In genomic region chr9:84371737-84372136, GRCh38 we compare ENCODE assay signal across 11 cellular contexts. TPM values are rescaled to one million over a fixed set of nuclear protein-coding genes. Genes with fewer than 3 reads are reported as not detected.
DNase-seq lines count a peak whose midpoint lies in the region; ATAC-seq and TF ChIP-seq lines count a peak whose summit lies in the region.
"Had no signal": no experiment of that assay in that cellular context is flagged by ENCODE, and none has a peak within 500 bp of the region (broad histone marks: within the 10 kb centered on the region; RNA-seq: fewer than 3 reads in every experiment).

No MANE protein-coding gene starts in this region.

- peak overlapping the region; percentile 63 for H3K27ac ChIP-seq in ACC112 (ENCODE audit: low read depth, low read length)
- no peak overlapping the region for H3K27ac ChIP-seq in esophagus squamous epithelium
- H3K27ac ChIP-seq: Peyer's patch had no signal

- H3K4me1 ChIP-seq in ACC112 (ENCODE audit: control insufficient read depth, insufficient read depth, low read length, unreplicated experiment) = peaks cover 14% of the 10 kb centered on the region
- H3K4me1 ChIP-seq in esophagus squamous epithelium = peaks cover 0 to 3% (median 0%) of the 10 kb centered on the region in 3 donors
- H3K4me1 ChIP-seq: Peyer's patch had no signal

- in situ Hi-C loops in KBM-7 (cut with MboI; ENCODE audit: low pct_unique_long_range_greater_than_20kb, low sequenced_read_pairs) = no loop called here

- TF ChIP-seq POLR2A in esophagus squamous epithelium (IDR thresholded peaks at IDR 0.05) = no peak

- 40 to 50% methylated on average over 2 of the region's 2 CpGs for WGBS in esophagus squamous epithelium, 2 donors

- no peaks in the 10 kb centered on the region for H3K9me3 ChIP-seq in esophagus squamous epithelium
- H3K9me3 ChIP-seq: Peyer's patch had no signal

- H3K27me3 ChIP-seq in ACC112 (ENCODE audit: insufficient read depth, low read length) (no peaks in the 10 kb centered on the region), esophagus squamous epithelium (peaks cover 0 to 6% (median 0%) of the 10 kb centered on the region in 4 donors)
- H3K27me3 ChIP-seq: Peyer's patch had no signal

- H3K4me3 ChIP-seq in ACC112 (ENCODE audit: low read depth, low read length) = no peak overlapping the region
- no peak overlapping the region for H3K4me3 ChIP-seq in esophagus squamous epithelium
- H3K4me3 ChIP-seq: Peyer's patch had no signal

- H3K36me3 ChIP-seq in ACC112 (ENCODE audit: insufficient read depth, low read length) = no peaks in the 10 kb centered on the region
- no peaks in the 10 kb centered on the region for H3K36me3 ChIP-seq in esophagus squamous epithelium
- H3K36me3 ChIP-seq: Peyer's patch had no signal

- H3K79me2 ChIP-seq in ACC112 (ENCODE audit: control insufficient read depth, insufficient read depth, low read length, unreplicated experiment) = no peaks in the 10 kb centered on the region

- DNase-seq in KBM-7 (peak; percentile 28), astrocyte of the hippocampus (ENCODE audit: low read depth, low spot score) (peak; percentile 73), left lobe of liver (ENCODE audit: low spot score) (peak; percentile 62), esophagus squamous epithelium (lab: John Stamatoyannopoulos, UW) (no peak)
- DNase-seq: activated CD8-positive, alpha-beta memory T cell treated with anti-CD3 and anti-CD28 coated beads for 24 hours; Peyer's patch had no signal

- TF ChIP-seq CTCF in esophagus squamous epithelium (IDR thresholded peaks at IDR 0.05) = no peak

- intact Hi-C loops in esophagus squamous epithelium (cut with DNase I) = no loop called here

- H2AFZ ChIP-seq in ACC112 (ENCODE audit: low read length, unreplicated experiment) = no peak overlapping the region

- ATAC-seq in left lobe of liver (peak; percentile 97), GM19324 (IDR thresholded peaks at IDR 0.05; ENCODE audit: low FRiP score, unreplicated experiment) (no peak), esophagus mucosa (no peak), SK-N-SH treated with all-trans-retinoic acid at 6 μM for 48 hours (no peak)

TF ChIP-seq in SK-N-SH treated with all-trans-retinoic acid at 6 μM for 48 hours, 23 proteins besides CTCF, POLR2A, EP300 and RAD21:
- TF ChIP-seq TOX (CRISPR knock-in tag; IDR thresholded peaks at IDR 0.05; ENCODE audit: borderline replicate concordance) = no peak
- no peak for TF ChIP-seq ZNF70 (CRISPR knock-in tag; IDR thresholded peaks at IDR 0.05)
- TF ChIP-seq ZNF565 (CRISPR knock-in tag; conservative IDR thresholded peaks at IDR 0.05; ENCODE audit: low read depth) = no peak
TF ChIP-seq in SK-N-SH treated with all-trans-retinoic acid at 6 μM for 48 hours: peak in this region for 0.

RNA-seq across cellular contexts. Expression of gene SLC28A3, which starts 31.2 kb away (rescaled TPM):
- 0.10 TPM for total RNA-seq in left lobe of liver
- total RNA-seq in esophagus mucosa = 7.0 TPM
- 10 to 100 TPM in 1 of 4 donors, 1 to 10 TPM in 2, under 1 TPM in 1; 0.95 to 16.1 (median 2.7) TPM for total RNA-seq in esophagus squamous epithelium
- total RNA-seq: lung microvascular endothelial cell had no signal
